Comparison of ENCODE assay signal across 9 cellular contexts in the genomic region with DNA sequence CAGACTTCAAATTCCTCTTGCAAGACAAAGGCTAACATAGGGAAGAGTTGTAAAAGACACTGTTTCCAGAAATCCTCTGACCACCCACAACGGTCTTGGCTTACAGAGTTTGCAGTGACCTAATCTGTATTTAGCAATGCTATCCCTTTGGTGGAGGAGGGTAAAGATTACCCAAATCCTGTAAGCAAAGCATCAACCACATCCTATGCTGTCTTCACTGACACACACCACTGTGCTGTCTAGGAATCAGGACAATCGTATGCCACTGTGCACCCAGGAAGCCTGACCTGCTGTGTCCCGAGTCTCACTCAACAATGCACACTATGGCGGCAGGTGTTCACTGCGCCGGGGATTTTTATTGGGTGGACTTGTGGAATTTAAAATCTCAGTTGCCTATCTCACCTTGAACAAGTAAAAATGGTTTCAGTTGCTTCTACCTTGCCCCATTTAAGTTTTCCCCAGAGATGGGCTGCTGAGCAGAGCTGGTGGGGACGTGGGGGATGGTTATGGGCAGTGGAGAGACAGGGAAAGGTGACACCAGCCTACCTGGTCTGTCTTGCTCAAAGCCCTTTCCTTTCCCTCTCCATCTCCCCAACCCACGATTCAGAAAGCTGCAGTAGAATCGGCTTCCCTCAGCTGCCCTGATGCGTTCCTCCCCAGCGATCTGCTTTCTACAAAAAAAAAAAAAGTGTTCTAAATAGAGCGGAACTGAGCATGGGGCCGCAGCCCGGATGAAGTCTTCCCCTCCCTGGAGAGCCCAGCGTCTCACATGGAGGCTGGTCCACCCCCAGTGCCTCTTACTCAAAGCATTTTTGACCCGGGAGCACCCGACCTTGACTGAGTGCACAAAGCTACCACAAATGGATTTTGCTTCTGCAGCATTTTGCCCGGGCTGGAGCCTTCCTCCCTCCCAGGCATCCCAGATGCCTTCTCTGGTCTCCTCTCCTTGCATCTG.
A peak's percentile ranks its signal among the peaks of the same experiment; 100 is the strongest.
DNase-seq lines count a peak whose midpoint lies in the region; ATAC-seq and TF ChIP-seq lines count a peak whose summit lies in the region.
"Had no signal": no experiment of that assay in that cellular context is flagged by ENCODE, and none has a peak within 500 bp of the region (broad histone marks: within the 10 kb centered on the region; RNA-seq: fewer than 3 reads in every experiment).

No MANE protein-coding gene starts in this region.

- peak overlapping the region; percentile 18; the same call in 1 of the 2 replicates for H3K9ac ChIP-seq in MM.1S (ENCODE audit: low read length)

- H3K4me3 ChIP-seq in MM.1S (ENCODE audit: low read length), result peak overlapping the region; percentile 23
- H3K4me3 ChIP-seq: heart right ventricle had no signal

- TF ChIP-seq CTCF in MM.1S (IDR thresholded peaks at IDR 0.05; ENCODE audit: low read length) (no peak), GM20000 (IDR thresholded peaks at IDR 0.05; ENCODE audit: extremely low read depth, missing control alignments) (no peak)

- H3K9me3 ChIP-seq in MM.1S (replicated peaks; ENCODE audit: insufficient read depth, low read length), result no peaks in the 10 kb centered on the region
- H3K9me3 ChIP-seq: heart right ventricle had no signal

- H3K9me2 ChIP-seq in MM.1S (replicated peaks; ENCODE audit: insufficient read depth, low read length), result no peaks in the 10 kb centered on the region

- H4K20me1 ChIP-seq in MM.1S (ENCODE audit: insufficient read depth, low read length), result no peaks in the 10 kb centered on the region

- no peaks in the 10 kb centered on the region for H3K27me3 ChIP-seq in MM.1S (replicated peaks; ENCODE audit: insufficient read depth, low read length)

- peak overlapping the region; percentile 24; the same call in 1 of the 2 replicates for H3K27ac ChIP-seq in MM.1S (ENCODE audit: low read length)
- H3K27ac ChIP-seq: heart right ventricle had no signal

- peak; percentile 69 for DNase-seq in AG08395 (ENCODE audit: low spot score)
- DNase-seq in MM.1S, result peak; percentile 24
- DNase-seq in fibroblast of peridontal ligament (ENCODE audit: extremely low read depth), result peak; percentile 92
- no peak for DNase-seq in GM20000 (ENCODE audit: low spot score)
- no peak for DNase-seq in dedifferentiated amniotic fluid mesenchymal stem cell (ENCODE audit: extremely low spot score)
- DNase-seq in epidermal melanocyte (ENCODE audit: insufficient read length, low spot score), result no peak
- DNase-seq: heart right ventricle had no signal

- no peaks in the 10 kb centered on the region for H3K36me3 ChIP-seq in MM.1S (replicated peaks; ENCODE audit: insufficient read depth, low read length)
- H3K36me3 ChIP-seq: heart right ventricle had no signal

- peak overlapping the region; percentile 59 for H3K4me2 ChIP-seq in MM.1S (ENCODE audit: low read depth, low read length)

- peaks cover 41% of the 10 kb centered on the region for H3K4me1 ChIP-seq in MM.1S (ENCODE audit: low read length)

- ATAC-seq in GM19372 (IDR thresholded peaks at IDR 0.05; ENCODE audit: low read depth, unreplicated experiment) (peak; percentile 45), GM18511 (IDR thresholded peaks at IDR 0.05; ENCODE audit: unreplicated experiment) (no peak)

- H2AFZ ChIP-seq in MM.1S (ENCODE audit: low read length), result peak overlapping the region; percentile 24; the same call in 1 of the 2 replicates

- peaks cover 6% of the 10 kb centered on the region; the same call in 1 of the 2 replicates for H3F3A ChIP-seq in MM.1S (ENCODE audit: insufficient read depth, low read length)

- no peaks in the 10 kb centered on the region for H3K79me2 ChIP-seq in MM.1S (ENCODE audit: low read length)

Comparison
In these comparisons a context has a peak if more than half of its experiments do, and no peak if none do; other contexts are left out.
1. DNase-seq: peak in AG08395 (single experiment), MM.1S (single experiment) and fibroblast of peridontal ligament (single experiment); none in GM20000 (single experiment), dedifferentiated amniotic fluid mesenchymal stem cell (single experiment) and epidermal melanocyte (single experiment).